8 cellular contexts compared by ENCODE assay signal in the genomic region with DNA sequence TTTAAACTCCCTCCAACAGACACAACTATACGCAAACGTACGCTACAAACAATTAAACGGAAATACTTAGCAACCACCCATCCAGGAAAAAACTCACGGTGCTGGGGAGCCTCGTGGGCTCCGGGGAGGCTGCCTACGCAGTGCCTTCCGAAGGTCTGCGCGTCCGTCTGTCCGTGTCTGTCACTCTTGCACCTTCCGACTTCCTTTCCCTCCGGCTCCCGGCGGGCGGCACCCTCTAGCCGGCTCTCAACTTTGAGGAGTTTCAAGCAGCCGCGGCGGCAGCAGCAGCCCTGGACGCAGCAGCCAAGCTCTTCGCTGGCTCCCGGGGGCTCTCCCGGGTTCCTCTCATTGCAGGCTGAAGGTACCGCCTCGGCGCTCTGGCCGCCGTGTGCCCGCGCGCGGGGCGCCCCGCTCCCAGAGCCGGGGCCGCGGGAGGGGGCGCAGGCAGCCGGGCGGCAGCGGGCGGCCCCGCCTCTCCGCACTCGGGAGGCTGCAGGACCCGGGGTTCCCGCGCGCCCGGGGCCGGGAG. TPM values are rescaled to one million over a fixed set of nuclear protein-coding genes. Genes with fewer than 3 reads are reported as not detected.
DNase-seq lines count a peak whose midpoint lies in the region; ATAC-seq and TF ChIP-seq lines count a peak whose summit lies in the region.

A gene with protein sequence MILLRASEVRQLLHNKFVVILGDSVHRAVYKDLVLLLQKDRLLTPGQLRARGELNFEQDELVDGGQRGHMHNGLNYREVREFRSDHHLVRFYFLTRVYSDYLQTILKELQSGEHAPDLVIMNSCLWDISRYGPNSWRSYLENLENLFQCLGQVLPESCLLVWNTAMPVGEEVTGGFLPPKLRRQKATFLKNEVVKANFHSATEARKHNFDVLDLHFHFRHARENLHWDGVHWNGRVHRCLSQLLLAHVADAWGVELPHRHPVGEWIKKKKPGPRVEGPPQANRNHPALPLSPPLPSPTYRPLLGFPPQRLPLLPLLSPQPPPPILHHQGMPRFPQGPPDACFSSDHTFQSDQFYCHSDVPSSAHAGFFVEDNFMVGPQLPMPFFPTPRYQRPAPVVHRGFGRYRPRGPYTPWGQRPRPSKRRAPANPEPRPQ (plus strand): TSS at position 257 of the 529 bp plus-strand sequence. CDS start 155,443 bp downstream, outside the sequence.

- no peaks in the 10 kb centered on the region for H3K9me3 Mint-ChIP-seq in activated T-cell treated with anti-CD3 and anti-CD28 coated beads, Interleukin-2, amount 50 U/mL, for 72 hours
- H3K9me3 Mint-ChIP-seq in neural crest cell, result no peaks in the 10 kb centered on the region

- BruUV-seq in PC-3 (replicated peaks; lab: Mats Ljungman, UMichigan), result no TSS peak

- DNase-seq in 8988T (peak; percentile 42), PC-3 (peak; percentile 80), fibroblast of the aortic adventitia (ENCODE audit: low read depth) (peak; percentile 75), neural crest cell (ENCODE audit: low read depth, low spot score) (peak; percentile 43), stromal cell of bone marrow (ENCODE audit: low read depth) (peak; percentile 50)
- DNase-seq in activated T-cell treated with anti-CD3 and anti-CD28 coated beads, Interleukin-2, amount 50 U/mL, for 72 hours, result peak; percentile 77 to 81

- TF ChIP-seq CTCF in PC-3 (conservative IDR thresholded peaks at IDR 0.05; ENCODE audit: low read depth, low read length) (peak; percentile 59), fibroblast of the aortic adventitia (IDR thresholded peaks at IDR 0.05; ENCODE audit: insufficient read depth, low read length) (peak; percentile 56), neural crest cell (conservative IDR thresholded peaks at IDR 0.05) (no peak)

- intact Hi-C loops in PC-3 (cut with micrococcal nuclease), result loop anchor here (2.0 kb wide), 1 partner anchor 45 kb away; no protein-coding TSS in a partner anchor

- peaks cover 73% of the 10 kb centered on the region for H3K4me1 Mint-ChIP-seq in activated T-cell treated with anti-CD3 and anti-CD28 coated beads, Interleukin-2, amount 50 U/mL, for 72 hours (ENCODE audit: low read depth)
- peaks cover 45% of the 10 kb centered on the region for H3K4me1 Mint-ChIP-seq in neural crest cell

- no peaks in the 10 kb centered on the region for H3K36me3 ChIP-seq in PC-3 (ENCODE audit: low read depth, low read length)

- peaks cover 59% of the 10 kb centered on the region for H3K79me2 ChIP-seq in PC-3 (ENCODE audit: low read length)

- peak within 1 kb of the TSS; percentile 100 for H3K27ac Mint-ChIP-seq in activated T-cell treated with anti-CD3 and anti-CD28 coated beads, Interleukin-2, amount 50 U/mL, for 72 hours
- H3K27ac Mint-ChIP-seq in neural crest cell (ENCODE audit: unreplicated experiment), result peak within 1 kb of the TSS; percentile 39

- peak; percentile 64 for ATAC-seq in GM18861 (IDR thresholded peaks at IDR 0.05; ENCODE audit: unreplicated experiment)
- ATAC-seq in HG03378 (IDR thresholded peaks at IDR 0.05; ENCODE audit: unreplicated experiment), result peak; percentile 61
- ATAC-seq in PC-3, result peak; percentile 48
- ATAC-seq in activated T-cell treated with anti-CD3 and anti-CD28 coated beads, Interleukin-2, amount 50 U/mL, for 72 hours (replicated peaks in 1 of 2), result peak; percentile 61 to 66

- H3K9ac ChIP-seq in PC-3 (ENCODE audit: low read length), result peak within 1 kb of the TSS; percentile 75

- H3K4me3 ChIP-seq in PC-3 (ENCODE audit: low read length) (peak within 1 kb of the TSS; percentile 82), fibroblast of the aortic adventitia (ENCODE audit: low read depth, low read length) (peak within 1 kb of the TSS; percentile 82)

- peaks cover 10% of the 10 kb centered on the region for H3F3A ChIP-seq in PC-3 (ENCODE audit: low read length, unreplicated experiment)

- peaks cover 65% of the 10 kb centered on the region for H3K4me1 ChIP-seq in PC-3 (ENCODE audit: insufficient read depth, low read length)

- peak within 1 kb of the TSS; percentile 94 for H3K4me2 ChIP-seq in PC-3 (ENCODE audit: low read length)

- H3K27me3 Mint-ChIP-seq in activated T-cell treated with anti-CD3 and anti-CD28 coated beads, Interleukin-2, amount 50 U/mL, for 72 hours (ENCODE audit: low read depth), result no peaks in the 10 kb centered on the region
- peaks cover 67% of the 10 kb centered on the region for H3K27me3 Mint-ChIP-seq in neural crest cell (ENCODE audit: low read depth)

- peak within 1 kb of the TSS; percentile 83 for H2AFZ ChIP-seq in PC-3 (ENCODE audit: low read length)

- peak within 1 kb of the TSS; percentile 85 for H3K27ac ChIP-seq in PC-3 (ENCODE audit: low read length)

- H3K36me3 Mint-ChIP-seq in activated T-cell treated with anti-CD3 and anti-CD28 coated beads, Interleukin-2, amount 50 U/mL, for 72 hours (ENCODE audit: insufficient read depth in 2 of 2), result peaks cover 7 to 10% of the 10 kb centered on the region in 2 donors
- H3K36me3 Mint-ChIP-seq in neural crest cell (ENCODE audit: low read depth), result no peaks in the 10 kb centered on the region

- peaks cover 7% of the 10 kb centered on the region; the same call in 1 of the 2 replicates for H4K20me1 ChIP-seq in PC-3 (ENCODE audit: low read length)

- POLR2A ChIA-PET in PC-3 (lab: Charles Lee; ENCODE audit: unreplicated experiment), result interaction anchor here (0.6 to 1.1 kb wide), 4 partner anchors 26 to 228 kb away, joined by 3 to 10 read pairs (median 4); no protein-coding TSS in a partner anchor

- CTCF ChIA-PET in PC-3 (lab: Charles Lee), result interaction anchor here (0.6 to 2.0 kb wide), 3 partner anchors 46 to 228 kb away, joined by 3 to 15 read pairs (median 4); no protein-coding TSS in a partner anchor

- H3K27me3 ChIP-seq in PC-3 (ENCODE audit: low read length), result no peaks in the 10 kb centered on the region

- peak within 1 kb of the TSS; percentile 98 for H3K4me3 Mint-ChIP-seq in activated T-cell treated with anti-CD3 and anti-CD28 coated beads, Interleukin-2, amount 50 U/mL, for 72 hours
- peak within 1 kb of the TSS; percentile 96 for H3K4me3 Mint-ChIP-seq in neural crest cell

- no peaks in the 10 kb centered on the region for H3K9me3 ChIP-seq in PC-3 (ENCODE audit: low read length)

- no peaks in the 10 kb centered on the region for H3K9me2 ChIP-seq in PC-3 (replicated peaks; ENCODE audit: low read length)

RNA-seq across cellular contexts. Expression of the gene that starts here (rescaled TPM):
- total RNA-seq in PC-3 (2014; rRNA removed) (1.0 TPM in 1 of 2 replicates, not detected in the other), fibroblast of the aortic adventitia (ENCODE audit: low replicate concordance) (0.27 TPM in 1 of 2 replicates, not detected in the other), neural crest cell (0.47 and 0.75 TPM in 2 replicates)
- 10 to 100 TPM; 73.6 to 91.8 TPM for total RNA-seq in activated T-cell treated with anti-CD3 and anti-CD28 coated beads, Interleukin-2, amount 50 U/mL, for 72 hours

Comparison
In these comparisons a context has a peak if more than half of its experiments do, and no peak if none do; other contexts are left out.
1. Peak in every context shown above with its lines: DNase-seq, ATAC-seq, H3K4me3 ChIP-seq and H3K27ac ChIP-seq.
2. RNA of the gene that starts here (total RNA-seq): 73.6 to 91.8 TPM in activated T-cell treated with anti-CD3 and anti-CD28 coated beads, Interleukin-2, amount 50 U/mL, for 72 hours; 1.0 TPM in PC-3, 0.47 to 0.75 TPM in neural crest cell and 0.27 TPM in fibroblast of the aortic adventitia; every median in the first group is over 10 times any median in the second.
3. Peak in DNase-seq and H3K4me3 ChIP-seq in fibroblast of the aortic adventitia; RNA of the gene not detected or under 1 TPM.
4. Peak in DNase-seq in neural crest cell; RNA of the gene not detected or under 1 TPM.